Comparison of ENCODE assay signal across 8 cellular contexts in genomic region chr5:39948867-39949468, GRCh38.
DNase-seq lines count a peak whose midpoint lies in the region; ATAC-seq and FAIRE-seq lines count a peak whose summit lies in the region.

No MANE protein-coding gene starts in this region.

- peak; percentile 34 for DNase-seq in GDM1 (lab: John Stamatoyannopoulos, UW)
- DNase-seq in H7, result peak; percentile 2
- peak; percentile 79 for DNase-seq in LoVo (ENCODE audit: low spot score)
- peak; percentile 53 for DNase-seq in SK-N-DZ (ENCODE audit: low spot score)
- DNase-seq in activated naive CD8-positive, alpha-beta T cell treated with anti-CD3 and anti-CD28 coated beads, Interleukin-2, amount 10 ng/mL, durations not matched to agents 7 days and 5 days, result no peak
- DNase-seq in left ventricle myocardium superior, result no peak
- DNase-seq in small intestine, result peak; percentile 79
- no peak for DNase-seq in OCI-M2 (lab: John Stamatoyannopoulos, UW; ENCODE audit: unreplicated experiment)

- POLR2A ChIA-PET in activated naive CD8-positive, alpha-beta T cell treated with anti-CD3 and anti-CD28 coated beads, Interleukin-2, amount 10 ng/mL, durations not matched to agents 7 days and 5 days (lab: Charles Lee), result no interaction called here

- no peaks in the 10 kb centered on the region for H3K9me3 ChIP-seq in small intestine (ENCODE audit: control insufficient read depth, low read depth)

- 48 to 52% (median 52%) methylated on average over 2 of the region's 2 CpGs for WGBS in small intestine, 3 donors

- no peak overlapping the region for H3K27ac ChIP-seq in small intestine (ENCODE audit: low read depth in 1 of 2, low read length in 1 of 2)

- ATAC-seq in activated naive CD8-positive, alpha-beta T cell treated with anti-CD3 and anti-CD28 coated beads, Interleukin-2, amount 10 ng/mL, durations not matched to agents 7 days and 5 days (ENCODE audit: low read depth), result peak; percentile 85
- peak; percentile 62 for ATAC-seq in left ventricle myocardium superior

- no peaks in the 10 kb centered on the region for H3K4me1 ChIP-seq in small intestine (ENCODE audit: control insufficient read depth in 2 of 2, insufficient read depth in 1 of 2, low read depth in 1 of 2, low read length in 1 of 2)

- FAIRE-seq in small intestine (lab: Jason Lieb, UNC), result no peak

- H3K36me3 ChIP-seq in H7 (replicated peaks; ENCODE audit: control insufficient read depth, insufficient read depth, low read length), result no peaks in the 10 kb centered on the region
- H3K36me3 ChIP-seq in small intestine (ENCODE audit: control insufficient read depth in 2 of 2, insufficient read depth in 2 of 2, low read length in 2 of 2), result no peaks in the 10 kb centered on the region

- intact Hi-C loops in left ventricle myocardium superior (cut with micrococcal nuclease), result loop anchor here (5.0 to 10.0 kb wide), 2 partner anchors 738 to 786 kb away; no protein-coding TSS in a partner anchor

- H3K36me3 Mint-ChIP-seq in activated naive CD8-positive, alpha-beta T cell treated with anti-CD3 and anti-CD28 coated beads, Interleukin-2, amount 10 ng/mL, durations not matched to agents 7 days and 5 days, result no peaks in the 10 kb centered on the region

- no peaks in the 10 kb centered on the region for H3K9me3 Mint-ChIP-seq in activated naive CD8-positive, alpha-beta T cell treated with anti-CD3 and anti-CD28 coated beads, Interleukin-2, amount 10 ng/mL, durations not matched to agents 7 days and 5 days

- H3K4me1 Mint-ChIP-seq in activated naive CD8-positive, alpha-beta T cell treated with anti-CD3 and anti-CD28 coated beads, Interleukin-2, amount 10 ng/mL, durations not matched to agents 7 days and 5 days, result peaks cover 2% of the 10 kb centered on the region

- no peak overlapping the region for H3K27ac Mint-ChIP-seq in activated naive CD8-positive, alpha-beta T cell treated with anti-CD3 and anti-CD28 coated beads, Interleukin-2, amount 10 ng/mL, durations not matched to agents 7 days and 5 days

- H3K27me3 Mint-ChIP-seq in activated naive CD8-positive, alpha-beta T cell treated with anti-CD3 and anti-CD28 coated beads, Interleukin-2, amount 10 ng/mL, durations not matched to agents 7 days and 5 days, result no peaks in the 10 kb centered on the region

- no peak overlapping the region for H3K4me3 ChIP-seq in H7 (ENCODE audit: insufficient read depth, low read depth, low read length)
- H3K4me3 ChIP-seq in small intestine (ENCODE audit: low read depth in 1 of 2, low read length in 2 of 2), result no peak overlapping the region

- H3K27me3 ChIP-seq in H7 (ENCODE audit: control insufficient read depth, insufficient read depth, low read length), result no peaks in the 10 kb centered on the region
- no peaks in the 10 kb centered on the region for H3K27me3 ChIP-seq in small intestine (ENCODE audit: control insufficient read depth in 2 of 2, insufficient read depth in 2 of 2, low read length in 2 of 2)

- H3K4me3 Mint-ChIP-seq in activated naive CD8-positive, alpha-beta T cell treated with anti-CD3 and anti-CD28 coated beads, Interleukin-2, amount 10 ng/mL, durations not matched to agents 7 days and 5 days, result no peak overlapping the region

Comparison
In these comparisons a context has a peak if more than half of its experiments do, and no peak if none do; other contexts are left out.
1. DNase-seq: peak in GDM1 (single experiment), H7 (single experiment), LoVo (single experiment), SK-N-DZ (single experiment) and small intestine (single experiment); none in activated naive CD8-positive, alpha-beta T cell treated with anti-CD3 and anti-CD28 coated beads, Interleukin-2, amount 10 ng/mL, durations not matched to agents 7 days and 5 days (single experiment), left ventricle myocardium superior (single experiment) and OCI-M2 (single experiment).